In genomic region chr10:71314028-71314693, GRCh38 we compare ENCODE assay signal across 9 cellular contexts. TPM values are rescaled to one million over a fixed set of nuclear protein-coding genes. Genes with fewer than 3 reads are reported as not detected.
A peak's percentile ranks its signal among the peaks of the same experiment; 100 is the strongest.
DNase-seq lines count a peak whose midpoint lies in the region; ATAC-seq, FAIRE-seq and TF ChIP-seq lines count a peak whose summit lies in the region.
"Had no signal": no experiment of that assay in that cellular context is flagged by ENCODE, and none has a peak within 500 bp of the region (broad histone marks: within the 10 kb centered on the region; RNA-seq: fewer than 3 reads in every experiment).

No MANE protein-coding gene starts in this region.

- no peaks in the 10 kb centered on the region for H3K9me3 ChIP-seq in H1 (ENCODE audit: insufficient read depth in 2 of 2, low read depth in 1 of 2, low read length in 1 of 2)

- ATAC-seq in GM18861 (IDR thresholded peaks at IDR 0.05; ENCODE audit: unreplicated experiment), result no peak

- peaks cover 7% of the 10 kb centered on the region for H3K9me3 Mint-ChIP-seq in mesothelial cell of epicardium

- no peak overlapping the region; the same call in 1 of the 2 replicates for H2BK5ac ChIP-seq in H1 (ENCODE audit: low read depth, low read length)

- peak; percentile 78 for DNase-seq in DMS 273 (lab: John Stamatoyannopoulos, UW; ENCODE audit: unreplicated experiment)
- no peak for DNase-seq in DMS 273 treated with DMSO at 0.1 percent for 48 hours (lab: John Stamatoyannopoulos, UW)
- peak; percentile 21 for DNase-seq in NCI-H1092 treated with DMSO at 0.1 percent for 48 hours (lab: John Stamatoyannopoulos, UW)
- DNase-seq in activated CD4-positive, alpha-beta T cell treated with anti-CD3 and anti-CD28 coated beads, Interleukin-2, amount 50 U/mL, for 4 hours, result peak; percentile 49 to 52
- peak; percentile 9 to 73 for DNase-seq in H1 (ENCODE audit: low read depth in 1 of 2, low spot score in 2 of 2)
- DNase-seq in mesothelial cell of epicardium (ENCODE audit: low spot score in 2 of 2, unreplicated experiment in 2 of 2), result peak in 1 of 2 experiments; percentile 65
- peak in 5 of 6 experiments; percentile 40 to 69 (median 50) for DNase-seq in stimulated activated naive CD4-positive, alpha-beta T cell (lab: John Stamatoyannopoulos, UW)

- peak overlapping the region; percentile 35 to 64; a peak in 3 of 4 replicates for H3K4me2 ChIP-seq in H1 (ENCODE audit: insufficient read depth in 1 of 2, low read depth in 2 of 2, low read length in 2 of 2)

- H2BK120ac ChIP-seq in H1 (replicated peaks; ENCODE audit: low read depth, low read length), result peak overlapping the region; percentile 36

- no peak overlapping the region for H2BK20ac ChIP-seq in H1 (ENCODE audit: low read length)

- no peaks in the 10 kb centered on the region for H3K79me1 ChIP-seq in H1 (ENCODE audit: low read depth, low read length)

- H3K4me3 ChIP-seq in H1 (ENCODE audit: extremely low read depth in 1 of 4, insufficient read depth in 2 of 4, low read depth in 3 of 4, low read length in 4 of 4), result peak overlapping the region; percentile 5 to 55 (median 18); a peak in 4 of 8 replicates

- no peak overlapping the region for H4K91ac ChIP-seq in H1 (replicated peaks; ENCODE audit: insufficient read length, low read length)

- H3K4me1 ChIP-seq in H1 (replicated peaks in 1 of 4; ENCODE audit: control insufficient read depth in 3 of 4, insufficient read depth in 4 of 4, low read length in 3 of 4), result peaks cover 2 to 5% (median 3%) of the 10 kb centered on the region in 4 experiments; a peak in 4 of 7 replicates

- no peaks in the 10 kb centered on the region for H3K27me3 Mint-ChIP-seq in mesothelial cell of epicardium (ENCODE audit: low read depth)

- H3K23ac ChIP-seq in H1 (ENCODE audit: insufficient read length), result no peak overlapping the region

- peaks cover 0 to 12% (median 3%) of the 10 kb centered on the region in 4 experiments; a peak in 4 of 7 replicates for H3K27me3 ChIP-seq in H1 (replicated peaks in 1 of 4; ENCODE audit: control insufficient read depth in 3 of 4, extremely low read depth in 1 of 4, insufficient read depth in 3 of 4, low read length in 3 of 4)

- peak; percentile 13 for FAIRE-seq in H1 (lab: Jason Lieb, UNC)
- FAIRE-seq: A204.1 had no signal

- no peak overlapping the region for H3K4ac ChIP-seq in H1 (replicated peaks; ENCODE audit: insufficient read length, low read depth, low read length)

- 0 out of 2 replicates have a peak overlapping the region, but pooled peaks have one; percentile 81 for H2BK15ac ChIP-seq in H1 (ENCODE audit: low read length)

- no peaks in the 10 kb centered on the region for H4K20me1 ChIP-seq in H1 (replicated peaks in 1 of 2; ENCODE audit: control insufficient read depth in 1 of 2, insufficient read depth in 2 of 2, low read length in 2 of 2)

- H3K56ac ChIP-seq in H1 (replicated peaks; ENCODE audit: insufficient read length, low read depth, low read length), result no peak overlapping the region

- no peak overlapping the region; the same call in 1 of the 2 replicates for H2BK12ac ChIP-seq in H1 (ENCODE audit: low read depth, low read length)

- H3K4me1 Mint-ChIP-seq in mesothelial cell of epicardium, result peaks cover 43% of the 10 kb centered on the region

- H4K5ac ChIP-seq in H1 (ENCODE audit: insufficient read length, low read depth, low read length), result peak overlapping the region; percentile 58

- no peak overlapping the region for H3K27ac ChIP-seq in H1 (ENCODE audit: low read depth, low read length)

- no peak overlapping the region for H3K9ac ChIP-seq in H1 (replicated peaks in 1 of 4; ENCODE audit: extremely low read depth in 1 of 4, low read depth in 3 of 4, low read length in 3 of 4)

- H3K79me2 ChIP-seq in H1 (ENCODE audit: control insufficient read depth in 1 of 2, insufficient read depth in 2 of 2, low read length in 2 of 2), result no peaks in the 10 kb centered on the region; a peak in 1 of 4 replicates

- H3K23me2 ChIP-seq in H1 (ENCODE audit: low read depth, low read length), result no peaks in the 10 kb centered on the region

- H4K8ac ChIP-seq in H1 (ENCODE audit: extremely low read depth, insufficient read depth, low read length), result peak overlapping the region; percentile 78

- peak; percentile 84 to 85 for TF ChIP-seq RAD21 in H1 (IDR thresholded peaks at IDR 0.05 in 1 of 2, conservative IDR thresholded peaks at IDR 0.05 in 1 of 2; ENCODE audit: low read depth in 2 of 2, low read length in 2 of 2)

- peak overlapping the region; percentile 95 for H3K18ac ChIP-seq in H1 (ENCODE audit: extremely low read depth, low read length)

- H2AFZ ChIP-seq in H1 (ENCODE audit: low read length), result peak overlapping the region; percentile 99

- 22% methylated on average over 21 of the region's 21 CpGs; no CpG with 5 or more reads in 1 of the 2 experiments for WGBS in H1 (ENCODE audit: extremely low coverage in 1 of 2, insufficient coverage in 1 of 2, insufficient read length in 1 of 2, insufficient replicate concordance in 2 of 2, low coverage in 1 of 2, low lambda C conversion rate in 2 of 2, missing lambda C conversion rate in 1 of 2), 2 experiments

- H3K4me3 Mint-ChIP-seq in mesothelial cell of epicardium, result peak overlapping the region; percentile 57

- no peak overlapping the region for H3K14ac ChIP-seq in H1 (ENCODE audit: insufficient read length)

- peak; percentile 69 to 81 (median 79) for TF ChIP-seq CTCF in H1 (IDR thresholded peaks at IDR 0.05; ENCODE audit: control extremely low read depth in 1 of 3, insufficient read depth in 1 of 3, low read depth in 1 of 3, low read length in 3 of 3)
- TF ChIP-seq CTCF in mesothelial cell of epicardium (IDR thresholded peaks at IDR 0.05; ENCODE audit: unreplicated experiment), result peak; percentile 86

- POLR2A ChIA-PET in H1 (lab: Charles Lee; ENCODE audit: partially characterized antibody), result interaction anchor here (1.4 kb wide), 1 partner anchor 7 kb away, joined by 3 read pairs; no protein-coding TSS in a partner anchor

- TF ChIP-seq EP300 in H1 (IDR thresholded peaks at IDR 0.05; ENCODE audit: borderline replicate concordance in 1 of 2, low read depth in 2 of 2, low read length in 2 of 2), result no peak

- H3K27ac Mint-ChIP-seq in mesothelial cell of epicardium, result peak overlapping the region; percentile 83

- peaks cover 3% of the 10 kb centered on the region for H3K36me3 Mint-ChIP-seq in mesothelial cell of epicardium

- no peak overlapping the region for H2AK5ac ChIP-seq in H1 (ENCODE audit: low read depth, low read length)

- no peak for TF ChIP-seq POLR2A in H1 (IDR thresholded peaks at IDR 0.05; ENCODE audit: control extremely low read depth in 1 of 2, low read depth in 2 of 2, low read length in 2 of 2)

- CTCF ChIA-PET in H1 (lab: Charles Lee; ENCODE audit: partially characterized antibody), result interaction anchor here (0.6 to 22.4 kb wide), 63 partner anchors 10 to 1376 kb away, joined by 3 to 401 read pairs (median 4); no protein-coding TSS in a partner anchor

- no peaks in the 10 kb centered on the region for H3K36me3 ChIP-seq in H1 (ENCODE audit: control insufficient read depth in 2 of 4, insufficient read depth in 4 of 4, low read length in 3 of 4)

TF ChIP-seq in H1, 55 proteins besides CTCF, POLR2A, EP300 and RAD21:
- no peak for TF ChIP-seq TEAD4 (IDR thresholded peaks at IDR 0.05; ENCODE audit: low read depth, low read length)
- TF ChIP-seq ASH2L (IDR thresholded peaks at IDR 0.05; ENCODE audit: low read length), result peak; percentile 40
- peak in 1 of 2 experiments; percentile 32; a peak in 1 of 4 replicates for TF ChIP-seq SIN3A (conservative IDR thresholded peaks at IDR 0.05 in 1 of 2, IDR thresholded peaks at IDR 0.05 in 1 of 2; ENCODE audit: low read depth in 1 of 2, low read length in 2 of 2)
- peak; percentile 36 for TF ChIP-seq KDM4A (IDR thresholded peaks at IDR 0.05; ENCODE audit: low read depth, low read length, severe bottlenecking)
- peak; percentile 35; the same call in 1 of the 2 replicates for TF ChIP-seq TAF1 (IDR thresholded peaks at IDR 0.05; ENCODE audit: low read depth, low read length)
TF ChIP-seq in H1: peak in this region for 4.

RNA-seq across cellular contexts. Expression of gene SLC29A3, which starts 4.9 kb away (rescaled TPM):
- 14.0 and 15.2 TPM in 2 replicates for total RNA-seq in H1 (2021; fragmentation: NEBNext Ultra II Directional; extraction: Animal tissue kit (Norgen Biotek cat#: 25700))
- polyA plus RNA-seq in H1 (2011; rRNA removed), result 24.6 and 33.8 TPM in 2 replicates
- 11.4 TPM for polyA plus RNA-seq in H1 (2011; cell fraction: cytosol; rRNA removed)
- polyA plus RNA-seq in H1 (2011; cell fraction: nucleus; rRNA removed), result 17.8 TPM
- 14.5 to 19.4 TPM (median 17.5 TPM) in 4 replicates for polyA plus RNA-seq in H1 (2012, experiment 1 of 2)
- 19.9 TPM for polyA plus RNA-seq in H1 (2012, experiment 2 of 2)
- polyA plus RNA-seq in H1 (2013, experiment 1 of 2), result 19.7 TPM
- polyA plus RNA-seq in H1 (2013, experiment 2 of 2), result 22.1 TPM
- 18.6 and 20.6 TPM in 2 replicates for polyA minus RNA-seq in H1 (2011; rRNA and poly(A)+ RNA removed)
- 9.4 TPM for polyA minus RNA-seq in H1 (2011; cell fraction: cytosol; rRNA and poly(A)+ RNA removed)
- 15.2 TPM for polyA minus RNA-seq in H1 (2011; cell fraction: nucleus; rRNA and poly(A)+ RNA removed)
- total RNA-seq in mesothelial cell of epicardium, result 10.8 to 11.4 TPM (median 11.0 TPM) in 3 replicates
